In genomic region chr2:58434692-58435091, GRCh38 we compare ENCODE assay signal across 23 cellular contexts.
"Had no signal": no experiment of that assay in that cellular context is flagged by ENCODE, and none has a peak within 500 bp of the region (broad histone marks: within the 10 kb centered on the region; RNA-seq: fewer than 3 reads in every experiment).

No MANE protein-coding gene starts in this region.

- H3K4me1 ChIP-seq: left ventricle myocardium inferior, right atrium auricular region, right lobe of liver, stomach, testis, thyroid gland, transverse colon, upper lobe of right lung had no signal

- H3K4me3 ChIP-seq: left ventricle myocardium inferior, lung, mucosa of descending colon, ovary, right atrium auricular region, right lobe of liver, stomach, testis, thyroid gland, transverse colon, upper lobe of right lung had no signal

- H3K36me3 Mint-ChIP-seq: immature natural killer cell; naive thymus-derived CD4-positive, alpha-beta T cell; natural killer cell treated with Interleukin-12 subunit alpha and Interleukin-12 subunit beta and Interleukin-15 and Interleukin-18, amount 100 ng/mL, for 72 hours; stimulated activated effector memory CD8-positive, alpha-beta T cell treated with anti-CD3 and anti-CD28 coated beads, Interleukin-12 subunit alpha, Interleukin-12 subunit beta, amount 100 ng/mL, for 72 hours had no signal

- H3K27me3 ChIP-seq: ovary, right atrium auricular region, right lobe of liver, testis, thyroid gland, transverse colon, upper lobe of right lung had no signal

- ATAC-seq: mucosa of descending colon; naive thymus-derived CD4-positive, alpha-beta T cell; natural killer cell treated with Interleukin-12 subunit alpha and Interleukin-12 subunit beta and Interleukin-15 and Interleukin-18, amount 100 ng/mL, for 72 hours; right lobe of liver; stimulated activated effector memory CD8-positive, alpha-beta T cell treated with anti-CD3 and anti-CD28 coated beads, Interleukin-12 subunit alpha, Interleukin-12 subunit beta, amount 100 ng/mL, for 72 hours; stimulated activated naive CD8-positive, alpha-beta T cell treated with anti-CD3 and anti-CD28 coated beads, Interleukin-15, Interleukin-2, amounts not matched to agents 100 U/mL and 50 U/mL, for 24 hours; upper lobe of right lung had no signal

- H3K27ac ChIP-seq: left ventricle myocardium inferior, ovary, right atrium auricular region, right lobe of liver, stomach, testis, thyroid gland, transverse colon, upper lobe of right lung had no signal

- H3K27me3 Mint-ChIP-seq: progenitor cell of endocrine pancreas had no signal

- H3K4me1 Mint-ChIP-seq: stimulated activated effector memory CD8-positive, alpha-beta T cell treated with anti-CD3 and anti-CD28 coated beads, Interleukin-12 subunit alpha, Interleukin-12 subunit beta, amount 100 ng/mL, for 72 hours had no signal

- H3K36me3 ChIP-seq: left ventricle myocardium inferior, ovary, right atrium auricular region, right lobe of liver, stomach, thyroid gland, transverse colon, upper lobe of right lung had no signal

- H3K27ac Mint-ChIP-seq: immature natural killer cell; naive thymus-derived CD4-positive, alpha-beta T cell; natural killer cell treated with Interleukin-12 subunit alpha and Interleukin-12 subunit beta and Interleukin-15 and Interleukin-18, amount 100 ng/mL, for 72 hours; progenitor cell of endocrine pancreas; stimulated activated effector memory CD8-positive, alpha-beta T cell treated with anti-CD3 and anti-CD28 coated beads, Interleukin-12 subunit alpha, Interleukin-12 subunit beta, amount 100 ng/mL, for 72 hours had no signal

- H3K9me3 ChIP-seq: left ventricle myocardium inferior, mucosa of descending colon, ovary, right atrium auricular region, right lobe of liver, stomach, testis, thyroid gland, transverse colon, upper lobe of right lung had no signal

- DNase-seq: hypothalamus; immature natural killer cell; left ventricle myocardium inferior; midbrain; mucosa of descending colon; naive thymus-derived CD4-positive, alpha-beta T cell; ovary; right lobe of liver; stimulated activated CD4-positive, alpha-beta T cell treated with anti-CD3 and anti-CD28 coated beads, Interleukin-12 subunit alpha, Interleukin-12 subunit beta, amount 100 ng/mL, for 4 hours; stimulated activated CD4-positive, alpha-beta T cell treated with anti-CD3 and anti-CD28 coated beads, Interleukin-15, amount 100 ng/mL, for 24 hours; stimulated activated CD4-positive, alpha-beta T cell treated with anti-CD3 and anti-CD28 coated beads, Interleukin-2, amount 100 ng/mL, for 24 hours; stimulated activated CD4-positive, alpha-beta T cell treated with anti-CD3 and anti-CD28 coated beads, Interleukin-4, amount 100 ng/mL, for 1 hour; stimulated activated naive CD8-positive, alpha-beta T cell treated with anti-CD3 and anti-CD28 coated beads, Interleukin-15, Interleukin-2, amounts not matched to agents 100 U/mL and 50 U/mL, for 24 hours; stomach; testis; thyroid gland; transverse colon; upper lobe of right lung had no signal

- H3K4me3 Mint-ChIP-seq: immature natural killer cell; naive thymus-derived CD4-positive, alpha-beta T cell; natural killer cell treated with Interleukin-12 subunit alpha and Interleukin-12 subunit beta and Interleukin-15 and Interleukin-18, amount 100 ng/mL, for 72 hours; stimulated activated effector memory CD8-positive, alpha-beta T cell treated with anti-CD3 and anti-CD28 coated beads, Interleukin-12 subunit alpha, Interleukin-12 subunit beta, amount 100 ng/mL, for 72 hours had no signal

- H3K9me3 Mint-ChIP-seq: natural killer cell treated with Interleukin-12 subunit alpha and Interleukin-12 subunit beta and Interleukin-15 and Interleukin-18, amount 100 ng/mL, for 72 hours; stimulated activated effector memory CD8-positive, alpha-beta T cell treated with anti-CD3 and anti-CD28 coated beads, Interleukin-12 subunit alpha, Interleukin-12 subunit beta, amount 100 ng/mL, for 72 hours had no signal
